In the genomic region with DNA sequence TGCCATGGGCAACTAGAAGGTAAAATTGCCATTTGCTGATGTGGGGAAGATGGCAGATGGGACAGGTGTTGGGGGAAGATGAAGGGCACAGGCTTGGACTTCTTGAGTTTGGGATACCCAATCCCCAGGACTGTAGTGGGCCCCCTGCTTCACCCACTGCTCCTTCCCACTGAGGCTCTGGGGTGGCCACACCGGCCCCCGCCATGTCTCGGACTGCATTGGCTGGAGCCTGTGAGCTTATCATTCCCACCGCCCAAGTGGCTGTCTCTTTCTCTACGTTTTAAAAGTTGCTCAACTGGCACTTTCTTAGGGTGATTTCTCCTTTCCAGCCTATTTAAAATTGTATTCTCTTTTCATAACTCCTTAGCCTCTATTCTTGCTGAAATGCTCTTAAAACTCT, we compare ENCODE assay signal across 3 cellular contexts.
"Had no signal": no experiment of that assay in that cellular context is flagged by ENCODE, and none has a peak within 500 bp of the region (broad histone marks: within the 10 kb centered on the region; RNA-seq: fewer than 3 reads in every experiment).

No MANE protein-coding gene starts in this region.

- H3K4me3 ChIP-seq: GM12878 had no signal

- DNase-seq: GDM1, GF-D8 had no signal

- ATAC-seq: GM12878 had no signal
